ENCODE assay signal across 7 cellular contexts in genomic region chr6:143055213-143055612, GRCh38.
"Had no signal": no experiment of that assay in that cellular context is flagged by ENCODE, and none has a peak within 500 bp of the region (broad histone marks: within the 10 kb centered on the region; RNA-seq: fewer than 3 reads in every experiment).

No MANE protein-coding gene starts in this region.

- ATAC-seq: K562 had no signal

- H3K9ac ChIP-seq: GM23248 had no signal

- H3K27ac ChIP-seq: GM23248, HL-60 had no signal

- H3K4me3 Mint-ChIP-seq: H9 had no signal

- H3K4me3 ChIP-seq: GM23248, K562 had no signal

- DNase-seq: GM23248, H9, HCEC 1CT, IMR-90, KG1 had no signal

- H2AFZ ChIP-seq: GM23248 had no signal

- H3K9me3 Mint-ChIP-seq: H9 had no signal
